ENCODE assay signal across 13 cellular contexts in genomic region chr11:118785362-118785761, GRCh38. TPM values are rescaled to one million over a fixed set of nuclear protein-coding genes. Genes with fewer than 3 reads are reported as not detected.
DNase-seq lines count a peak whose midpoint lies in the region; ATAC-seq and TF ChIP-seq lines count a peak whose summit lies in the region.
"Had no signal": no experiment of that assay in that cellular context is flagged by ENCODE, and none has a peak within 500 bp of the region (broad histone marks: within the 10 kb centered on the region; RNA-seq: fewer than 3 reads in every experiment).

No MANE protein-coding gene starts in this region.

- H3K27ac ChIP-seq in Peyer's patch (no peak overlapping the region), stomach (peak overlapping the region in 2 of 5 donors; percentile 31 to 34)
- H3K27ac ChIP-seq: PC-9 had no signal

- no peaks in the 10 kb centered on the region for H3K27me3 Mint-ChIP-seq in activated B cell treated with CpG ODN at 0.5 μM for 24 hours

- H3K36me3 ChIP-seq in Peyer's patch, result peaks cover 0 to 51% (median 0%) of the 10 kb centered on the region in 3 donors
- peaks cover 26 to 56% (median 55%) of the 10 kb centered on the region in 4 donors for H3K36me3 ChIP-seq in stomach

- CTCF ChIA-PET in activated B cell treated with CpG ODN at 0.5 μM for 24 hours (lab: Charles Lee), result interaction anchor here (1.2 to 1.3 kb wide), 3 partner anchors 14 to 95 kb away, joined by 3 to 4 read pairs (median 3); no protein-coding TSS in a partner anchor

- H3K27me3 ChIP-seq in Peyer's patch, result no peaks in the 10 kb centered on the region
- H3K27me3 ChIP-seq in stomach, result no peaks in the 10 kb centered on the region

- TF ChIP-seq EP300 in stomach (IDR thresholded peaks at IDR 0.05), result no peak

- H3K4me3 Mint-ChIP-seq in activated B cell treated with CpG ODN at 0.5 μM for 24 hours, result peak overlapping the region; percentile 60

- peaks cover 67% of the 10 kb centered on the region for H3K36me3 Mint-ChIP-seq in activated B cell treated with CpG ODN at 0.5 μM for 24 hours (ENCODE audit: low read depth)

- no peak for ATAC-seq in activated B cell treated with CpG ODN at 0.5 μM for 24 hours (ENCODE audit: low read depth)

- H3K9me3 ChIP-seq in Peyer's patch (no peaks in the 10 kb centered on the region), stomach (no peaks in the 10 kb centered on the region)

- WGBS in stomach, 5 donors, result 21 to 35% (median 23%) methylated on average over 3 of the region's 3 CpGs

- TF ChIP-seq POLR2A in Peyer's patch (IDR thresholded peaks at IDR 0.05) (no peak), stomach (IDR thresholded peaks at IDR 0.05) (no peak)

- peaks cover 0 to 57% (median 12%) of the 10 kb centered on the region in 4 donors for H3K4me1 ChIP-seq in Peyer's patch
- peaks cover 47 to 94% (median 71%) of the 10 kb centered on the region in 4 donors for H3K4me1 ChIP-seq in stomach

- intact Hi-C loops in activated B cell treated with CpG ODN at 0.5 μM for 24 hours (cut with micrococcal nuclease) (loop anchor here (2.0 to 5.0 kb wide), 2 partner anchors 15 to 33 kb away; no protein-coding TSS in a partner anchor), stomach (cut with DNase I; ENCODE audit: low total_unique reads) (no loop called here)

- POLR2A ChIA-PET in activated B cell treated with CpG ODN at 0.5 μM for 24 hours (lab: Charles Lee), result interaction anchor here (0.6 to 13.4 kb wide), 9 partner anchors 28 to 140 kb away, joined by 3 to 988 read pairs (median 4); partner anchors contain the start of gene BCL9L

- H3K9me3 Mint-ChIP-seq in activated B cell treated with CpG ODN at 0.5 μM for 24 hours, result no peaks in the 10 kb centered on the region

- peak; percentile 26 for DNase-seq in AG10803 (ENCODE audit: low read depth)
- peak; percentile 65 for DNase-seq in EL
- DNase-seq in activated B cell treated with CpG ODN at 0.5 μM for 24 hours, result no peak
- peak; percentile 57 for DNase-seq in fibroblast of villous mesenchyme (ENCODE audit: low read depth)
- DNase-seq in HK-2 (ENCODE audit: unreplicated experiment), result no peak
- no peak for DNase-seq in Peyer's patch
- no peak for DNase-seq in NCI-H1930 (lab: John Stamatoyannopoulos, UW)
- DNase-seq in stomach, result no peak
- DNase-seq: amniotic stem cell, islet precursor cell, NCI-H2107, occipital lobe, PC-9 had no signal

- peaks cover 67% of the 10 kb centered on the region for H3K4me1 Mint-ChIP-seq in activated B cell treated with CpG ODN at 0.5 μM for 24 hours

- TF ChIP-seq CTCF in AG10803 (conservative IDR thresholded peaks at IDR 0.05; ENCODE audit: low read length), result no peak
- TF ChIP-seq CTCF in activated B cell treated with CpG ODN at 0.5 μM for 24 hours (IDR thresholded peaks at IDR 0.05), result no peak
- no peak for TF ChIP-seq CTCF in fibroblast of villous mesenchyme (IDR thresholded peaks at IDR 0.05; ENCODE audit: insufficient read depth, low read depth, low read length)
- no peak for TF ChIP-seq CTCF in Peyer's patch (IDR thresholded peaks at IDR 0.05)
- no peak for TF ChIP-seq CTCF in stomach (IDR thresholded peaks at IDR 0.05)

- H3K4me3 ChIP-seq in AG10803 (ENCODE audit: low read length) (no peak overlapping the region), fibroblast of villous mesenchyme (ENCODE audit: low read depth, low read length) (no peak overlapping the region), Peyer's patch (no peak overlapping the region), stomach (peak overlapping the region in 2 of 4 donors; percentile 5 to 31)
- H3K4me3 ChIP-seq: PC-9 had no signal

- H3K27ac Mint-ChIP-seq in activated B cell treated with CpG ODN at 0.5 μM for 24 hours, result peak overlapping the region; percentile 63

RNA-seq across cellular contexts. Expression of gene DDX6, which starts 5.6 kb away (rescaled TPM):
- 263 and 297 TPM in 2 replicates for total RNA-seq in activated B cell treated with CpG ODN at 0.5 μM for 24 hours
- total RNA-seq in fibroblast of villous mesenchyme, result 91.8 and 132 TPM in 2 replicates
- total RNA-seq in Peyer's patch, result 10 to 100 TPM; 65.0 to 95.7 (median 93.0) TPM
- 100 to 1,000 TPM in 2 of 5 donors, 10 to 100 TPM in 3; 21.6 to 203 (median 99.3) TPM for total RNA-seq in stomach
- polyA plus RNA-seq in stomach, result 10 to 100 TPM; 17.1 to 21.2 (median 18.4) TPM

Comparison
In these comparisons a context has a peak if more than half of its experiments do, and no peak if none do; other contexts are left out.
1. DNase-seq: peak in AG10803 (single experiment), EL (single experiment) and fibroblast of villous mesenchyme (single experiment); none in activated B cell treated with CpG ODN at 0.5 μM for 24 hours (single experiment), HK-2 (single experiment), Peyer's patch (0 of 3), NCI-H1930 (0 of 2) and stomach (single experiment).